Comparison of ENCODE assay signal across 17 cellular contexts in genomic region chr2:145685323-145686050, GRCh38.
"Had no signal": no experiment of that assay in that cellular context is flagged by ENCODE, and none has a peak within 500 bp of the region (broad histone marks: within the 10 kb centered on the region; RNA-seq: fewer than 3 reads in every experiment).

No MANE protein-coding gene starts in this region.

- H3K4me1 ChIP-seq: gastrocnemius medialis, neural progenitor cell had no signal

- FAIRE-seq: pancreas had no signal

- DNase-seq: activated CD4-positive, alpha-beta memory T cell treated with anti-CD3 and anti-CD28 coated beads, Interleukin-2, amount 10 ng/mL, durations not matched to agents 7 days and 5 days; activated naive CD8-positive, alpha-beta T cell treated with anti-CD3 and anti-CD28 coated beads, Interleukin-2, amount 10 ng/mL, durations not matched to agents 7 days and 5 days; activated T-cell treated with anti-CD3 and anti-CD28 coated beads, Interleukin-2, amount 50 U/mL, for 48 hours; aorta; caudate nucleus; effector memory CD4-positive, alpha-beta T cell; gastrocnemius medialis; kidney glomerular epithelial cell; midbrain; pancreas; stimulated activated CD4-positive, alpha-beta T cell treated with anti-CD3 and anti-CD28 coated beads, Interleukin-15, amount 100 ng/mL, for 24 hours; stimulated activated CD4-positive, alpha-beta T cell treated with anti-CD3 and anti-CD28 coated beads, Interleukin-4, amount 100 ng/mL, for 24 hours; T-cell; upper lobe of left lung had no signal

- H3K27ac ChIP-seq: gastrocnemius medialis, neural progenitor cell, pancreas, upper lobe of left lung, VCaP had no signal

- H2AFZ ChIP-seq: neural progenitor cell had no signal

- H3K9me3 ChIP-seq: gastrocnemius medialis, pancreas, upper lobe of left lung had no signal

- H3K4me2 ChIP-seq: neural progenitor cell had no signal

- H3K27me3 Mint-ChIP-seq: activated CD4-positive, alpha-beta memory T cell treated with anti-CD3 and anti-CD28 coated beads, Interleukin-2, amount 10 ng/mL, durations not matched to agents 7 days and 5 days; activated naive CD8-positive, alpha-beta T cell treated with anti-CD3 and anti-CD28 coated beads, Interleukin-2, amount 10 ng/mL, durations not matched to agents 7 days and 5 days; stimulated activated naive CD8-positive, alpha-beta T cell treated with anti-CD3 and anti-CD28 coated beads, Interleukin-15, Interleukin-2, amounts not matched to agents 100 ng/mL and 50 ng/mL, for 24 hours; T-cell had no signal

- H3K36me3 Mint-ChIP-seq: activated naive CD8-positive, alpha-beta T cell treated with anti-CD3 and anti-CD28 coated beads, Interleukin-2, amount 10 ng/mL, durations not matched to agents 7 days and 5 days; neural progenitor cell; T-cell had no signal

- H3K4me3 Mint-ChIP-seq: activated CD4-positive, alpha-beta memory T cell treated with anti-CD3 and anti-CD28 coated beads, Interleukin-2, amount 10 ng/mL, durations not matched to agents 7 days and 5 days; activated naive CD8-positive, alpha-beta T cell treated with anti-CD3 and anti-CD28 coated beads, Interleukin-2, amount 10 ng/mL, durations not matched to agents 7 days and 5 days; neural progenitor cell; stimulated activated naive CD8-positive, alpha-beta T cell treated with anti-CD3 and anti-CD28 coated beads, Interleukin-15, Interleukin-2, amounts not matched to agents 100 ng/mL and 50 ng/mL, for 24 hours; T-cell had no signal

- H3K4me1 Mint-ChIP-seq: activated CD4-positive, alpha-beta memory T cell treated with anti-CD3 and anti-CD28 coated beads, Interleukin-2, amount 10 ng/mL, durations not matched to agents 7 days and 5 days; activated naive CD8-positive, alpha-beta T cell treated with anti-CD3 and anti-CD28 coated beads, Interleukin-2, amount 10 ng/mL, durations not matched to agents 7 days and 5 days; T-cell had no signal

- H3K4me3 ChIP-seq: gastrocnemius medialis, neural progenitor cell, pancreas, upper lobe of left lung had no signal

- H3K9me3 Mint-ChIP-seq: activated naive CD8-positive, alpha-beta T cell treated with anti-CD3 and anti-CD28 coated beads, Interleukin-2, amount 10 ng/mL, durations not matched to agents 7 days and 5 days; neural progenitor cell; stimulated activated naive CD8-positive, alpha-beta T cell treated with anti-CD3 and anti-CD28 coated beads, Interleukin-15, Interleukin-2, amounts not matched to agents 100 ng/mL and 50 ng/mL, for 24 hours; T-cell had no signal

- H3K36me3 ChIP-seq: gastrocnemius medialis, neural progenitor cell, pancreas, upper lobe of left lung had no signal

- H3K27me3 ChIP-seq: gastrocnemius medialis, neural progenitor cell, pancreas, upper lobe of left lung had no signal

- H3K9ac ChIP-seq: neural progenitor cell had no signal

- H3K27ac Mint-ChIP-seq: activated CD4-positive, alpha-beta memory T cell treated with anti-CD3 and anti-CD28 coated beads, Interleukin-2, amount 10 ng/mL, durations not matched to agents 7 days and 5 days; activated naive CD8-positive, alpha-beta T cell treated with anti-CD3 and anti-CD28 coated beads, Interleukin-2, amount 10 ng/mL, durations not matched to agents 7 days and 5 days; neural progenitor cell; stimulated activated naive CD8-positive, alpha-beta T cell treated with anti-CD3 and anti-CD28 coated beads, Interleukin-15, Interleukin-2, amounts not matched to agents 100 ng/mL and 50 ng/mL, for 24 hours; T-cell had no signal

- ATAC-seq: gastrocnemius medialis, T-cell had no signal
